10 cellular contexts compared by ENCODE assay signal in genomic region chr3:8503461-8503860, GRCh38. TPM values are rescaled to one million over a fixed set of nuclear protein-coding genes. Genes with fewer than 3 reads are reported as not detected.
A peak's percentile ranks its signal among the peaks of the same experiment; 100 is the strongest.
DNase-seq lines count a peak whose midpoint lies in the region; ATAC-seq and TF ChIP-seq lines count a peak whose summit lies in the region.
"Had no signal": no experiment of that assay in that cellular context is flagged by ENCODE, and none has a peak within 500 bp of the region (broad histone marks: within the 10 kb centered on the region; RNA-seq: fewer than 3 reads in every experiment).

No MANE protein-coding gene starts in this region.

- 18 to 44% methylated on average over 1 of the region's 1 CpG for WGBS in esophagus squamous epithelium, 2 donors
- WGBS in sigmoid colon, 2 donors = 82 to 90% methylated on average over 1 of the region's 1 CpG

- ATAC-seq in HG02885 (IDR thresholded peaks at IDR 0.05; ENCODE audit: poor library complexity, unreplicated experiment) = no peak

- TF ChIP-seq CTCF in esophagus squamous epithelium (IDR thresholded peaks at IDR 0.05) (no peak), sigmoid colon (IDR thresholded peaks at IDR 0.05) (no peak)

- H3K4me3 ChIP-seq in esophagus squamous epithelium (peak overlapping the region in 3 of 4 donors; percentile 29 to 54 (median 42)), sigmoid colon (peak overlapping the region in 2 of 4 donors; percentile 5 to 6)
- H3K4me3 ChIP-seq in CD4-positive, alpha-beta memory T cell (ENCODE audit: low read length in 2 of 2) = no peak overlapping the region

- CTCF ChIA-PET in CD4-positive, alpha-beta memory T cell (lab: Charles Lee; ENCODE audit: partially characterized antibody) = no interaction called here

- TF ChIP-seq POLR2A in esophagus squamous epithelium (IDR thresholded peaks at IDR 0.05) (no peak), sigmoid colon (IDR thresholded peaks at IDR 0.05) (no peak)

- H3K27ac ChIP-seq in esophagus squamous epithelium = peak overlapping the region in 3 of 4 donors; percentile 75 to 79 (median 77)
- peak overlapping the region; percentile 3 to 51 (median 30) for H3K27ac ChIP-seq in sigmoid colon
- no peak overlapping the region for H3K27ac ChIP-seq in CD4-positive, alpha-beta memory T cell (ENCODE audit: low read depth, low read length)

- peak overlapping the region in 1 of 8 donors; percentile 27 for H3K4me3 Mint-ChIP-seq in CD4-positive, alpha-beta memory T cell

- no peaks in the 10 kb centered on the region for H3K27me3 Mint-ChIP-seq in CD4-positive, alpha-beta memory T cell

- H3K4me1 Mint-ChIP-seq in CD4-positive, alpha-beta memory T cell = peaks cover 5 to 26% (median 11%) of the 10 kb centered on the region in 4 donors

- H3K27me3 ChIP-seq in esophagus squamous epithelium (no peaks in the 10 kb centered on the region), sigmoid colon (no peaks in the 10 kb centered on the region)
- no peaks in the 10 kb centered on the region for H3K27me3 ChIP-seq in CD4-positive, alpha-beta memory T cell (ENCODE audit: insufficient read depth, low read length)

- intact Hi-C loops in esophagus squamous epithelium (cut with DNase I) = no loop called here
- intact Hi-C loops in sigmoid colon (cut with DNase I) = loop anchor here (5.0 kb wide), 1 partner anchor 61 kb away; no protein-coding TSS in a partner anchor
- intact Hi-C loops in CD4-positive, alpha-beta memory T cell (cut with micrococcal nuclease) = loop anchor here (10.0 kb wide), 1 partner anchor 121 kb away; no protein-coding TSS in a partner anchor

- no peaks in the 10 kb centered on the region for H3K9me3 ChIP-seq in esophagus squamous epithelium
- H3K9me3 ChIP-seq in sigmoid colon = no peaks in the 10 kb centered on the region
- no peaks in the 10 kb centered on the region for H3K9me3 ChIP-seq in CD4-positive, alpha-beta memory T cell (ENCODE audit: control insufficient read depth in 1 of 2, low read length in 2 of 2)

- peaks cover 25 to 95% (median 37%) of the 10 kb centered on the region in 3 donors for H3K4me1 ChIP-seq in esophagus squamous epithelium
- H3K4me1 ChIP-seq in sigmoid colon = peaks cover 0 to 34% (median 28%) of the 10 kb centered on the region in 4 donors
- H3K4me1 ChIP-seq in CD4-positive, alpha-beta memory T cell (ENCODE audit: insufficient read depth, low read length) = peaks cover 21% of the 10 kb centered on the region

- no peak for TF ChIP-seq EP300 in sigmoid colon (IDR thresholded peaks at IDR 0.05)

- DNase-seq in EH (ENCODE audit: low read depth) (peak; percentile 48), NCI-H69 (lab: John Stamatoyannopoulos, UW) (peak; percentile 1), esophagus squamous epithelium (lab: John Stamatoyannopoulos, UW) (no peak), sigmoid colon (no peak), middle frontal gyrus (ENCODE audit: extremely low spot score, low spot score) (no peak)
- DNase-seq in effector CD4-positive, alpha-beta T cell = no peak
- no peak for DNase-seq in CD4-positive, alpha-beta memory T cell
- DNase-seq: Karpas-422, nucleus accumbens had no signal

- H3K9me3 Mint-ChIP-seq in CD4-positive, alpha-beta memory T cell = no peaks in the 10 kb centered on the region

- peaks cover 0 to 10% (median 0%) of the 10 kb centered on the region in 3 donors for H3K36me3 ChIP-seq in esophagus squamous epithelium
- no peaks in the 10 kb centered on the region for H3K36me3 ChIP-seq in sigmoid colon
- H3K36me3 ChIP-seq in CD4-positive, alpha-beta memory T cell (ENCODE audit: insufficient read depth, low read length) = no peaks in the 10 kb centered on the region

- H3K27ac Mint-ChIP-seq in CD4-positive, alpha-beta memory T cell = no peak overlapping the region

- no peaks in the 10 kb centered on the region for H3K36me3 Mint-ChIP-seq in CD4-positive, alpha-beta memory T cell

- POLR2A ChIA-PET in CD4-positive, alpha-beta memory T cell (lab: Charles Lee; ENCODE audit: partially characterized antibody) = no interaction called here

RNA-seq across cellular contexts. Expression of gene LMCD1, which starts 1.8 kb away (rescaled TPM):
- total RNA-seq in esophagus squamous epithelium = 10 to 100 TPM; 23.3 to 52.8 (median 34.8) TPM
- 10 to 100 TPM in 3 of 4 donors, 1 to 10 TPM in 1; 9.7 to 49.3 (median 19.5) TPM for total RNA-seq in sigmoid colon
- polyA plus RNA-seq in sigmoid colon = 10 to 100 TPM in 2 of 3 donors, 1 to 10 TPM in 1; 6.5 to 16.2 (median 11.4) TPM
- 1 to 10 TPM in 1 of 2 experiments, under 1 TPM in 1; 0.53 to 1.1 TPM for total RNA-seq in CD4-positive, alpha-beta memory T cell
- polyA plus RNA-seq in CD4-positive, alpha-beta memory T cell = 1 to 10 TPM; 1.5 to 2.2 TPM

Comparison
In these comparisons a context has a peak if more than half of its experiments do, and no peak if none do; other contexts are left out.
1. DNase-seq: peak in EH (single experiment) and NCI-H69 (single experiment); none in esophagus squamous epithelium (single experiment), sigmoid colon (single experiment), effector CD4-positive, alpha-beta T cell (single experiment), middle frontal gyrus (single experiment) and CD4-positive, alpha-beta memory T cell (0 of 5).
2. H3K4me3 ChIP-seq: peak in esophagus squamous epithelium (3 of 4); none in CD4-positive, alpha-beta memory T cell (0 of 2).
3. RNA of gene LMCD1, which starts 1.8 kb away (total RNA-seq): 23.3 to 52.8 TPM in esophagus squamous epithelium and 9.7 to 49.3 TPM in sigmoid colon; 0.53 to 1.1 TPM in CD4-positive, alpha-beta memory T cell; every median in the first group is over 4 times any median in the second.